Comparison of ENCODE assay signal across 14 cellular contexts in the genomic region with DNA sequence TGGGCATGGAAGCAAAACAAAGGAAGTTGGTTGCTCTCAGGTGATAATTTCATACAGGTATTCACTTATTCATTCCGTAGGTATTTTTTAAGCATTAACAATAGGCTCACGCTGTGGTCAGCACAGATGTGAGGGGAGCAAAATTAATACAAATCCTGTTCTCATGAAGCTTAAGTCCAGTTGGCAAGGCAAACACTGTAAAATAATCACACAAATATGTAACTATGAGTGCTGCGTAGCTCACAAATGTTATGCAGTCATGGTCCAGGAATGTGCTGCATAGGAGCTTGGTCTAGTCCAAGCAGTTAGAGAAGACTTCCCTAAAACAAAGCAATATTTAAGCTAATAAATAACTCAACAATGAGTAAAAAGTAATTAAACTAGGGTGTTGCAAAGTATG.
DNase-seq lines count a peak whose midpoint lies in the region; ATAC-seq and TF ChIP-seq lines count a peak whose summit lies in the region.
"Had no signal": no experiment of that assay in that cellular context is flagged by ENCODE, and none has a peak within 500 bp of the region (broad histone marks: within the 10 kb centered on the region; RNA-seq: fewer than 3 reads in every experiment).

No MANE protein-coding gene starts in this region.

- CTCF ChIA-PET in AG04449 (lab: Yijun Ruan, JAX) = interaction anchor here (1.1 to 1.2 kb wide), 2 partner anchors 22 to 31 kb away, joined by 3 to 4 read pairs; a partner anchor contains a TSS

- POLR2A ChIA-PET in AG04449 (lab: Yijun Ruan, JAX) = no interaction called here

- H3K4me3 ChIP-seq in AG04449 (ENCODE audit: low read depth, low read length) (no peak overlapping the region), astrocyte of the cerebellum (ENCODE audit: low read depth, low read length) (no peak overlapping the region)
- H3K4me3 ChIP-seq: cardiac muscle cell had no signal

- in situ Hi-C loops in astrocyte of the cerebellum (cut with HindIII; ENCODE audit: low sequenced_read_pairs) = loop anchor here (10.0 kb wide), 1 partner anchor 46 kb away; no protein-coding TSS in a partner anchor

- no peak for ATAC-seq in GM19035 (IDR thresholded peaks at IDR 0.05; ENCODE audit: unreplicated experiment)
- no peak for ATAC-seq in GM18498 (IDR thresholded peaks at IDR 0.05; ENCODE audit: unreplicated experiment)
- ATAC-seq in GM18873 (IDR thresholded peaks at IDR 0.05; ENCODE audit: low FRiP score, unreplicated experiment) = no peak
- no peak for ATAC-seq in GM21381 (IDR thresholded peaks at IDR 0.05; ENCODE audit: unreplicated experiment)
- ATAC-seq: stimulated activated memory B cell treated with anti-CD40 and anti-IgM and Interleukin-4, amounts not matched to agents 10 μg/mL and 1 μg/mL and 100 μg/mL, for 72 hours; T-helper 17 cell had no signal

- TF ChIP-seq CTCF in AG04449 (IDR thresholded peaks at IDR 0.05; ENCODE audit: insufficient read depth, low read length, missing control alignments) (no peak), astrocyte of the cerebellum (IDR thresholded peaks at IDR 0.05; ENCODE audit: low read depth, low read length, missing control alignments) (no peak)

- peak; percentile 78 for DNase-seq in AG04449 (ENCODE audit: low read depth, low spot score)
- DNase-seq in HS-5 (ENCODE audit: low read depth) = peak; percentile 94
- peak; percentile 85 for DNase-seq in astrocyte of the cerebellum (ENCODE audit: low read depth)
- peak; percentile 95 for DNase-seq in kidney glomerular epithelial cell (lab: John Stamatoyannopoulos, UW)
- DNase-seq: activated CD8-positive, alpha-beta memory T cell treated with anti-CD3 and anti-CD28 coated beads, Interleukin-2, amount 50 U/mL, for 48 hours; C1 segment of cervical spinal cord; NCI-H524; T-helper 17 cell had no signal
